ENCODE assay signal across 8 cellular contexts in genomic region chr19:11814707-11815050, GRCh38. TPM values are rescaled to one million over a fixed set of nuclear protein-coding genes. Genes with fewer than 3 reads are reported as not detected.
DNase-seq lines count a peak whose midpoint lies in the region; ATAC-seq and FAIRE-seq lines count a peak whose summit lies in the region.

No MANE protein-coding gene starts in this region.

- peak overlapping the region; percentile 87 to 94 for H3K9ac ChIP-seq in mucosa of rectum (ENCODE audit: low read depth in 1 of 2, low read length in 2 of 2)

- DNase-seq in NCI-H748 (lab: John Stamatoyannopoulos, UW; ENCODE audit: unreplicated experiment): peak; percentile 10
- no peak for DNase-seq in NCI-H748 treated with DMSO at 0.1 percent for 48 hours (lab: John Stamatoyannopoulos, UW)
- peak; percentile 28 to 49 for DNase-seq in SJCRH30
- DNase-seq in epidermal melanocyte (ENCODE audit: insufficient read length, low spot score): peak; percentile 17
- DNase-seq in RCC 7860 (ENCODE audit: low spot score): no peak
- no peak for DNase-seq in NCI-H1436 (lab: John Stamatoyannopoulos, UW)

- H3K4me3 ChIP-seq in SJCRH30 (peak overlapping the region; percentile 87), mucosa of rectum (ENCODE audit: low read length in 2 of 2) (peak overlapping the region; percentile 86 to 89)

- ATAC-seq in HG03045 (IDR thresholded peaks at IDR 0.05; ENCODE audit: unreplicated experiment): no peak

- H3K4me1 ChIP-seq in SJCRH30 (no peaks in the 10 kb centered on the region), mucosa of rectum (ENCODE audit: control insufficient read depth in 2 of 2, insufficient read depth in 2 of 2, low read length in 2 of 2) (peaks cover 8 to 10% of the 10 kb centered on the region in 2 donors)

- H3K27me3 ChIP-seq in SJCRH30 (no peaks in the 10 kb centered on the region), mucosa of rectum (ENCODE audit: control insufficient read depth in 2 of 2, insufficient read depth in 2 of 2, low read length in 2 of 2) (no peaks in the 10 kb centered on the region)

- H3K9me3 ChIP-seq in SJCRH30 (replicated peaks): 0 out of 2 replicates have a peak, but pooled peaks cover 8% of the 10 kb centered on the region
- no peaks in the 10 kb centered on the region for H3K9me3 ChIP-seq in mucosa of rectum (ENCODE audit: control insufficient read depth in 2 of 2, low read length in 2 of 2)

- H3K36me3 ChIP-seq in SJCRH30 (peaks cover 17% of the 10 kb centered on the region), mucosa of rectum (ENCODE audit: control insufficient read depth in 2 of 2, insufficient read depth in 2 of 2, low read length in 2 of 2) (peaks cover 4 to 5% of the 10 kb centered on the region in 2 donors)

- FAIRE-seq in RCC 7860 (lab: Jason Lieb, UNC): no peak

- H3K27ac ChIP-seq in SJCRH30 (peak overlapping the region; percentile 61), mucosa of rectum (ENCODE audit: low read depth in 2 of 2, low read length in 2 of 2) (peak overlapping the region; percentile 94 to 95)

RNA-seq across cellular contexts. Expression of gene ZNF440, which starts 0.6 kb away (rescaled TPM):
- 16.9 and 21.0 TPM in 2 replicates for total RNA-seq in SJCRH30 (2014; rRNA removed; shearing (Covaris generic))

RNA-seq across cellular contexts. Expression of gene ZNF491, which starts 16.4 kb away (rescaled TPM):
- 3.6 and 5.2 TPM in 2 replicates for total RNA-seq in SJCRH30 (2014; rRNA removed; shearing (Covaris generic))

RNA-seq across cellular contexts. Expression of gene ZNF439, which starts 33.8 kb away (rescaled TPM):
- 15.5 and 16.3 TPM in 2 replicates for total RNA-seq in SJCRH30 (2014; rRNA removed; shearing (Covaris generic))

RNA-seq across cellular contexts. Expression of gene ZNF441, which starts 47.9 kb away (rescaled TPM):
- total RNA-seq in SJCRH30 (2014; rRNA removed; shearing (Covaris generic)): 6.0 and 6.2 TPM in 2 replicates

Comparison
In these comparisons a context has a peak if more than half of its experiments do, and no peak if none do; other contexts are left out.
1. DNase-seq: peak in NCI-H748 (single experiment), SJCRH30 (2 of 2) and epidermal melanocyte (single experiment); none in NCI-H748 treated with DMSO at 0.1 percent for 48 hours (single experiment), RCC 7860 (single experiment) and NCI-H1436 (single experiment).